Comparison of ENCODE assay signal across 24 cellular contexts in the genomic region with DNA sequence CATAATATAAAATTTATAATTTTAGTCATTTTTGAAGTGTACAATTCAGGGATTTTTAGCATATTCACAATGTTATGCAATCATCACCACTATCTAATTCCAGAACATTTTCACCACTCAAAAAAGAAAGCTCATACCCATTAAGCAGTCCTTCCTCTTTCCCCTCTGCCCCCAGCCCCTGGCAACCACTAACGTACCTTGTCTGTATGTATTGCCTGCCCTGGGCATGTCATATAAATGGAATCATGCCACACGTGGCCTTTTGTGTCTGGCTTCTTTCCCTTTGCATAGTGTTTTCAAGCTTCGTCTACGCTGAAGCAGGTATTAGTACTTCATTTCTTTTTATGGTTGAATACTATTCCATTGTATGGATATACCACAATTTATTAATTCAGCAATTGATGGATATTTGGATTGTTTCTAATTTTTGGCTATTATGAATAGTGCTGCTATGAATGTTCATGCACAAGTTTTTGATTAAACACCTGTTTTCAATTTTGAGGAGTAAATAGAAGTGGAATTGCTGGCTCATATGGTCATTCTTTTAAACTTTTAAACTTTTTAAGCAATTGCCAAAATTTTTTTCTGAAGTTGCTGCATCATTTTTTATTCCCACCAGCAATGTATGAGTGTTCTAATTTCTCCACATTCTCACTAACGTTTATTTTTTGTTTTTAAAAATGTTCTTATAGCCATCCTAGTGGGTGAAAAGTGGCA. TPM values are rescaled to one million over a fixed set of nuclear protein-coding genes. Genes with fewer than 3 reads are reported as not detected.
"Had no signal": no experiment of that assay in that cellular context is flagged by ENCODE, and none has a peak within 500 bp of the region (broad histone marks: within the 10 kb centered on the region; RNA-seq: fewer than 3 reads in every experiment).

No MANE protein-coding gene starts in this region.

- H3K4me2 ChIP-seq: smooth muscle cell had no signal

- H3K9me3 ChIP-seq: ovary, right lobe of liver, vagina had no signal

- H3K36me3 Mint-ChIP-seq: mesothelial cell of epicardium; stimulated activated memory B cell treated with anti-CD40 and anti-IgM and Interleukin-4, amounts not matched to agents 10 μg/mL and 1 μg/mL and 100 μg/mL, for 72 hours; type B pancreatic cell had no signal

- H3K27me3 ChIP-seq: ovary, right atrium auricular region, right lobe of liver, vagina had no signal

- DNase-seq: islet precursor cell; left ventricle myocardium inferior; mesendoderm; naive B cell; natural killer cell; ovary; right lobe of liver; stimulated activated CD4-positive, alpha-beta T cell treated with anti-CD3 and anti-CD28 coated beads, Interleukin-1b, Interleukin-23, amount 100 ng/mL, for 48 hours; stimulated activated CD4-positive, alpha-beta T cell treated with anti-CD3 and anti-CD28 coated beads, Interleukin-2, amount 100 ng/mL, for 48 hours; stimulated activated CD4-positive, alpha-beta T cell treated with anti-CD3 and anti-CD28 coated beads, Interleukin-4, amount 100 ng/mL, for 4 hours; stimulated activated CD8-positive, alpha-beta memory T cell treated with anti-CD3 and anti-CD28 coated beads, Interleukin-4, amount 100 ng/mL, for 48 hours; stimulated activated naive CD4-positive, alpha-beta T cell treated with Interleukin-2 at 50 U/mL for 16 hours; stimulated activated naive CD8-positive, alpha-beta T cell treated with anti-CD3 and anti-CD28 coated beads, Interleukin-15, amount 100 ng/mL, for 72 hours; substantia nigra had no signal

- H3K4me3 ChIP-seq: left ventricle myocardium inferior, lung, ovary, right atrium auricular region, right lobe of liver, tibial nerve, vagina had no signal

- H3K27ac ChIP-seq: left ventricle myocardium inferior, ovary, right atrium auricular region, right lobe of liver, tibial nerve, vagina had no signal

- H3K4me1 Mint-ChIP-seq: stimulated activated memory B cell treated with anti-CD40 and anti-IgM and Interleukin-4, amounts not matched to agents 10 μg/mL and 1 μg/mL and 100 μg/mL, for 72 hours had no signal

- H3K9me3 Mint-ChIP-seq: stimulated activated naive CD8-positive, alpha-beta T cell treated with anti-CD3 and anti-CD28 coated beads, Interleukin-15, amount 100 ng/mL, for 72 hours; type B pancreatic cell had no signal

- H3K4me3 Mint-ChIP-seq: mesothelial cell of epicardium; naive B cell; natural killer cell; stimulated activated memory B cell treated with anti-CD40 and anti-IgM and Interleukin-4, amounts not matched to agents 10 μg/mL and 1 μg/mL and 100 μg/mL, for 72 hours; stimulated activated naive CD8-positive, alpha-beta T cell treated with anti-CD3 and anti-CD28 coated beads, Interleukin-15, amount 100 ng/mL, for 72 hours had no signal

- ATAC-seq: natural killer cell; right lobe of liver; stimulated activated memory B cell treated with anti-CD40 and anti-IgM and Interleukin-4, amounts not matched to agents 10 μg/mL and 1 μg/mL and 100 μg/mL, for 72 hours; stimulated activated naive CD8-positive, alpha-beta T cell treated with anti-CD3 and anti-CD28 coated beads, Interleukin-15, amount 100 ng/mL, for 72 hours had no signal

- H3K27ac Mint-ChIP-seq: mesothelial cell of epicardium; naive B cell; natural killer cell; progenitor cell of endocrine pancreas; stimulated activated memory B cell treated with anti-CD40 and anti-IgM and Interleukin-4, amounts not matched to agents 10 μg/mL and 1 μg/mL and 100 μg/mL, for 72 hours; stimulated activated naive CD8-positive, alpha-beta T cell treated with anti-CD3 and anti-CD28 coated beads, Interleukin-15, amount 100 ng/mL, for 72 hours; type B pancreatic cell had no signal

- H3K36me3 ChIP-seq: left ventricle myocardium inferior, ovary, right atrium auricular region, right lobe of liver, tibial nerve, vagina had no signal

RNA-seq across cellular contexts. Expression of gene SSTR1, which starts 1.6 kb away (rescaled TPM):
- total RNA-seq: mesothelial cell of epicardium, mononuclear cell, natural killer cell had no signal

RNA-seq across cellular contexts. Expression of gene CLEC14A, which starts 49.8 kb away (rescaled TPM):
- total RNA-seq: mononuclear cell, natural killer cell had no signal
